In the genomic region with DNA sequence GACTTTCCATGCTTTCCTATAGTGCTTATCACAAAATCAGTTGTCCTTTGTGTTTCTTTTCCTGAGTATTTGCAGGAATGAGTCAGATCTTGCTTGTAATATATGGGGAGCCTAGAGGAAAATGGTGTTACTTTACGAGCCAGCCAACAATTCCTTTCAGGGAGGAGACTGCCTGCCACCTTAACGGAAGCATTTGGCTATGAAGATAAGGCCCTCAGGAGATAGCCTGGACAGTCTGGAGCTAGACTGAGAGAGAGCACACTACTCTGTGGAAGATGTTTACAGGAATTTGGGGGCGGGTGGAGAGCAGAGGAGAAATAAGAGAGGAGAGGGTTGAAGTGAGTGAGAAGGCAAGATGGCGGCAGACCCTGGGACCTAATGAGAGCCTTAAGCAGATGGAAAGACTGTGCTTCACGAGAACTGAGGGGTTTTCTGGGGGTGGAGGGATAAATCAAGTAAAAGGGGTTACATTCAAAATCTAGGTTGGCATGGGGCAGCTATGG, we compare ENCODE assay signal across 1 cellular context.
TF ChIP-seq lines count a peak whose summit lies in the region.

No MANE protein-coding gene starts in this region.

TF ChIP-seq in HepG2, 621 proteins besides CTCF, POLR2A, EP300 and RAD21 (continued from another document):
- no peak for TF ChIP-seq ZNF101 (CRISPR knock-in tag; IDR thresholded peaks at IDR 0.05; ENCODE audit: borderline replicate concordance, low read depth)
